19 cellular contexts compared by ENCODE assay signal in genomic region chr1:168974117-168974516, GRCh38.
"Had no signal": no experiment of that assay in that cellular context is flagged by ENCODE, and none has a peak within 500 bp of the region (broad histone marks: within the 10 kb centered on the region; RNA-seq: fewer than 3 reads in every experiment).

No MANE protein-coding gene starts in this region.

- H3K4me1 ChIP-seq: uterus had no signal

- H3K27me3 ChIP-seq: adrenal gland, gastrocnemius medialis, testis, uterus had no signal

- H3K4me3 ChIP-seq: adrenal gland, gastrocnemius medialis, testis, uterus had no signal

- DNase-seq: activated CD4-positive, alpha-beta T cell treated with anti-CD3 and anti-CD28 coated beads for 1 hour; activated CD4-positive, alpha-beta T cell treated with anti-CD3 and anti-CD28 coated beads, Interleukin-2, amount 50 U/mL, for 1 hour; activated CD8-positive, alpha-beta T cell treated with anti-CD3 and anti-CD28 coated beads, Interleukin-2, amount 10 ng/mL, durations not matched to agents 7 days and 5 days; activated T-cell treated with anti-CD3 and anti-CD28 coated beads, Interleukin-2, amount 50 U/mL, for 1 hour; adrenal gland; cerebellar nuclear complex; effector CD4-positive, alpha-beta T cell; gastrocnemius medialis; head of caudate nucleus; hypothalamus; left ventricle myocardium superior; midbrain; natural killer cell; stimulated activated CD4-positive, alpha-beta T cell treated with anti-CD3 and anti-CD28 coated beads, Interleukin-2, amount 100 ng/mL, for 48 hours; stimulated activated CD8-positive, alpha-beta memory T cell treated with anti-CD3 and anti-CD28 coated beads, Interleukin-4, amount 100 ng/mL, for 48 hours; stimulated activated naive B cell treated with anti-CD40 and anti-IgM and Interleukin-4, amounts not matched to agents 10 μg/mL and 1 μg/mL and 100 μg/mL, for 72 hours; T-helper 9 cell; testis; uterus had no signal

- H3K9me3 ChIP-seq: adrenal gland, gastrocnemius medialis, testis, uterus had no signal

- H3K27ac ChIP-seq: adrenal gland, gastrocnemius medialis, testis, uterus had no signal

- H3K36me3 ChIP-seq: adrenal gland, gastrocnemius medialis, uterus had no signal

- ATAC-seq: activated CD8-positive, alpha-beta T cell treated with anti-CD3 and anti-CD28 coated beads, Interleukin-2, amount 10 ng/mL, durations not matched to agents 7 days and 5 days; gastrocnemius medialis; left ventricle myocardium superior; natural killer cell; stimulated activated naive B cell treated with anti-CD40 and anti-IgM and Interleukin-4, amounts not matched to agents 10 μg/mL and 1 μg/mL and 100 μg/mL, for 72 hours had no signal
